ENCODE assay signal across 1 cellular context in the genomic region with DNA sequence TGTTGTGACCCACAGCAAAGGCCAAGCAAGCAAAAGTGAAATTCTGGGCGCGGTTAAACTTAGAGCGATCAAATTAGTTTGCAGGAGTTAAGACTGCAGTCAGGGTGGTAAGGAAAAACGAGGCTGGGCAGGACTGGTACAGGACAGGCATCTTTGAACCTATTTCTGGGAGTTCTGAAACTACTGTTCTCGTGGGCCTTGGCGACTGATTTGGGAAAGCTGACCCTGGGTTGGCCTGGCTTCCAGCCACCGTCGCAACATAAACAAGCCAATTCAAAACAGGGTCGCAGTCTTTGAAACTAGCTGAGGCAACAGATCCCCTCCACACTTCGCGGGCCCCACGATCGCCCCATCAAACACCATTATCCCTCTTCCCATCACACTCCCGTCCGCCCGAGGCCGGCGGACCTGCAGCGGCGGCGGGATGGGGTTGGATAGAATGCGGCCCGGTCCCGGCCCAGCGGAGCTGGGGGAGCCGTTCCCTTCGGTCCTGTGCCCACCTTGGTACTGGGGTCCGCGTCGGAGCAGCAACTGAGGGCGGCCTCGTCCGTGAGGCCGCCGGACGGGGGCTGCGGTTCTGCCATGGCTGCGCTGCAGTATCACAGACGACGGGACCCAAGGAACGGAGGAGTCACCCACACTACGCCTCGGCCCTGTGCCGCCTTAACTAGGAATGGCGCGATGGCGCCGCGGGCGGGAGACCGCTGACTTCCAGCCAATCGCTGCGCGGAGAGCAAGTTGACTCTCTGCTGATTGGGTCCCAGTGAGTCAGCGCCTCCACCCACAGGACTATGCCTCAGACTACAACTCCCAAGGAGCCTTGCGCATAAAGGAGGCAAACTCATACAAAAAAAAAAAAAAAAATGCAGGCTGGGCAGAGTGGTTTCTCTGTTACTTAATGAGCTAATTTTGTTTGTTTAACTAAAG.
TF ChIP-seq lines count a peak whose summit lies in the region.

A gene (minus strand): TSS at position 675 of the 927 bp plus-strand sequence. CDS start 91 bp downstream, at position 584.

TF ChIP-seq in HEK293, 187 proteins besides CTCF, POLR2A, EP300 and RAD21 (continued from another document):
- TF ChIP-seq TRIM28 (IDR thresholded peaks at IDR 0.05; ENCODE audit: borderline replicate concordance, low read length), result peak; percentile 84
- TF ChIP-seq ZNF561 (tag by site-specific recombination; IDR thresholded peaks at IDR 0.05; ENCODE audit: borderline replicate concordance), result peak; percentile 65; the same call in 1 of the 2 replicates
- TF ChIP-seq ZNF2 (tag by site-specific recombination; IDR thresholded peaks at IDR 0.05), result peak; percentile 61
- TF ChIP-seq ZNF426 (tag by site-specific recombination; IDR thresholded peaks at IDR 0.05), result no peak
- peak; percentile 86 for TF ChIP-seq ZSCAN30 (tag by site-specific recombination; IDR thresholded peaks at IDR 0.05)
